In the genomic region with DNA sequence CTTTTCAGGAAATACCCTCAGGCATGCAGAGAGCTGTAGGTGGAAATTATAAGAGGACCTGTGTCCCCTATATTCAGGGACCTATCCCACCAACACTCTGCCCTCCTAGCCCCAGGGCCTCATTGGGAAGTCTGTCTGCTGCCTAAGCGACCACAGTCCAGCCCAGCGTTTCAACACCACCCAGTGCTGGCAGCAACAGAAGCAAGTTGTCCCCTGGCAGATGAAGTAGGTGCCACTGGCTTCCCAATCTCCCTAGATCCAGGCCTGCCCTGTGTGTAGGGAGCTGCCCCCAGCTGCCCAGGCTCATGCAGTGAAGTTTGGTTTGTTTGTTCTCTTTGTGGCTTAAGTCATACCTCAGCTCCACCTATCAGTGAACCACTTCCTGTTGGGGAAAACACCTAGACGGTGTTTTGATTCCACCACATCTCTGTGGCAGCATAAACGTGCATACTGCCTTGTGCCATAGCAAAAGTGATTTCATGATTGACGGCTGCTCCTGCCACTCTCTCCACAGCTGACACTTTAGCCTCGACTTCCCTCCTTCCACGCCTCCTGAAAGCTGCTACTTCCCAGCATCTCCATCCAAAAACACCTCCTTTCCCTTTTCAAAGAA, we compare ENCODE assay signal across 9 cellular contexts. TPM values are rescaled to one million over a fixed set of nuclear protein-coding genes. Genes with fewer than 3 reads are reported as not detected.
DNase-seq lines count a peak whose midpoint lies in the region; ATAC-seq and TF ChIP-seq lines count a peak whose summit lies in the region.
"Had no signal": no experiment of that assay in that cellular context is flagged by ENCODE, and none has a peak within 500 bp of the region (broad histone marks: within the 10 kb centered on the region; RNA-seq: fewer than 3 reads in every experiment).

No MANE protein-coding gene starts in this region.

- CTCF ChIA-PET in CD4-positive, alpha-beta memory T cell (lab: Charles Lee; ENCODE audit: partially characterized antibody), result interaction anchor here (0.7 to 18.0 kb wide), 6 partner anchors 13 to 120 kb away, joined by 3 to 294 read pairs (median 6); partner anchors contain the start of genes SRP9 and TMEM63A

- ATAC-seq in GM19467 (IDR thresholded peaks at IDR 0.05; ENCODE audit: unreplicated experiment) (peak; percentile 100), HG03469 (IDR thresholded peaks at IDR 0.05; ENCODE audit: unreplicated experiment) (peak; percentile 100)

- no peaks in the 10 kb centered on the region for H3K9me3 ChIP-seq in CD4-positive, alpha-beta memory T cell (ENCODE audit: control insufficient read depth in 1 of 2, low read length in 2 of 2)
- H3K9me3 ChIP-seq in right atrium auricular region, result no peaks in the 10 kb centered on the region

- peaks cover 0 to 2% (median 0%) of the 10 kb centered on the region in 8 donors for H3K9me3 Mint-ChIP-seq in CD4-positive, alpha-beta memory T cell

- H3K27ac ChIP-seq in CD4-positive, alpha-beta memory T cell (ENCODE audit: low read depth, low read length), result peak overlapping the region; percentile 72
- no peak overlapping the region for H3K27ac ChIP-seq in right atrium auricular region

- H3K4me1 ChIP-seq in CD4-positive, alpha-beta memory T cell (ENCODE audit: insufficient read depth, low read length), result peaks cover 45% of the 10 kb centered on the region
- H3K4me1 ChIP-seq in right atrium auricular region, result no peaks in the 10 kb centered on the region

- POLR2A ChIA-PET in CD4-positive, alpha-beta memory T cell (lab: Charles Lee; ENCODE audit: partially characterized antibody), result interaction anchor here (0.7 to 22.5 kb wide), 25 partner anchors 8 to 468 kb away, joined by 3 to 730 read pairs (median 7); partner anchors contain the start of genes H3-3A, LEFTY1, PYCR2 and SDE2

- TF ChIP-seq CTCF in right atrium auricular region (IDR thresholded peaks at IDR 0.05), result no peak

- peak overlapping the region in 1 of 2 donors; percentile 13 for H3K4me3 ChIP-seq in CD4-positive, alpha-beta memory T cell (ENCODE audit: low read length in 2 of 2)
- H3K4me3 ChIP-seq in right atrium auricular region, result no peak overlapping the region

- no peaks in the 10 kb centered on the region for H3K36me3 Mint-ChIP-seq in CD4-positive, alpha-beta memory T cell

- H3K4me3 Mint-ChIP-seq in CD4-positive, alpha-beta memory T cell, result peak overlapping the region; percentile 72 to 92 (median 82)

- intact Hi-C loops in CD4-positive, alpha-beta memory T cell (cut with micrococcal nuclease), result loop anchor here (1.0 kb wide), 5 partner anchors 14 to 119 kb away; partner anchors contain the start of genes PYCR2 and TMEM63A

- peaks cover 34 to 65% (median 46%) of the 10 kb centered on the region in 4 donors for H3K4me1 Mint-ChIP-seq in CD4-positive, alpha-beta memory T cell

- H3K27me3 ChIP-seq in CD4-positive, alpha-beta memory T cell (ENCODE audit: insufficient read depth, low read length), result no peaks in the 10 kb centered on the region
- H3K27me3 ChIP-seq in right atrium auricular region, result no peaks in the 10 kb centered on the region

- no peaks in the 10 kb centered on the region for H3K36me3 ChIP-seq in CD4-positive, alpha-beta memory T cell (ENCODE audit: insufficient read depth, low read length)
- H3K36me3 ChIP-seq in right atrium auricular region, result no peaks in the 10 kb centered on the region

- H3K27me3 Mint-ChIP-seq in CD4-positive, alpha-beta memory T cell, result no peaks in the 10 kb centered on the region

- H3K27ac Mint-ChIP-seq in CD4-positive, alpha-beta memory T cell, result peak overlapping the region; percentile 94 to 99 (median 98)

- peak; percentile 87 to 92 (median 88) for DNase-seq in CD4-positive, alpha-beta memory T cell
- peak; percentile 27 for DNase-seq in UCSD-AML1 (lab: John Stamatoyannopoulos, UW; ENCODE audit: unreplicated experiment)
- DNase-seq in dermis blood vessel endothelial cell, result peak; percentile 30
- peak; percentile 77 for DNase-seq in stimulated activated CD4-positive, alpha-beta T cell treated with anti-CD3 and anti-CD28 coated beads, Interleukin-4, amount 100 ng/mL, for 24 hours
- DNase-seq in COLO829 (ENCODE audit: low spot score), result no peak
- no peak for DNase-seq in right atrium auricular region (ENCODE audit: low spot score)

RNA-seq across cellular contexts. Expression of gene LEFTY1, which starts 8.1 kb away (rescaled TPM):
- total RNA-seq in CD4-positive, alpha-beta memory T cell, result under 1 TPM; 0.55 to 0.75 TPM
- not detected for polyA plus RNA-seq in CD4-positive, alpha-beta memory T cell
- total RNA-seq in dermis blood vessel endothelial cell (0.19 TPM in 1 of 2 replicates, not detected in the other), right atrium auricular region (under 1 TPM in 1 of 2 donors, not detected in 1; 0.35 TPM)
- total RNA-seq: glomerular endothelial cell had no signal

RNA-seq across cellular contexts. Expression of gene TMEM63A, which starts 14.9 kb away (rescaled TPM):
- total RNA-seq in CD4-positive, alpha-beta memory T cell, result 100 to 1,000 TPM; 476 to 507 TPM
- polyA plus RNA-seq in CD4-positive, alpha-beta memory T cell, result 10 to 100 TPM; 46.2 to 79.5 TPM
- 12.4 and 15.0 TPM in 2 replicates for total RNA-seq in dermis blood vessel endothelial cell
- total RNA-seq in right atrium auricular region, result 10 to 100 TPM; 16.0 to 19.0 TPM

RNA-seq across cellular contexts. Expression of gene PYCR2, which starts 27.0 kb away (rescaled TPM):
- total RNA-seq in CD4-positive, alpha-beta memory T cell, result 100 to 1,000 TPM; 102 to 116 TPM
- polyA plus RNA-seq in CD4-positive, alpha-beta memory T cell, result 10 to 100 TPM; 73.6 to 86.6 TPM
- total RNA-seq in dermis blood vessel endothelial cell (35.7 and 41.1 TPM in 2 replicates), right atrium auricular region (10 to 100 TPM; 50.3 to 57.3 TPM)

RNA-seq across cellular contexts. Expression of gene LEFTY2, which starts 44.0 kb away (rescaled TPM):
- not detected for total RNA-seq in CD4-positive, alpha-beta memory T cell
- not detected for polyA plus RNA-seq in CD4-positive, alpha-beta memory T cell
- total RNA-seq in dermis blood vessel endothelial cell (under 0.01 TPM in 1 of 2 replicates, not detected in the other), right atrium auricular region (under 1 TPM; 0.70 to 0.90 TPM)
- total RNA-seq: glomerular endothelial cell had no signal

Comparison
In these comparisons a context has a peak if more than half of its experiments do, and no peak if none do; other contexts are left out.
1. DNase-seq: peak in CD4-positive, alpha-beta memory T cell (5 of 5), UCSD-AML1 (single experiment), dermis blood vessel endothelial cell (single experiment) and stimulated activated CD4-positive, alpha-beta T cell treated with anti-CD3 and anti-CD28 coated beads, Interleukin-4, amount 100 ng/mL, for 24 hours (single experiment); none in COLO829 (single experiment) and right atrium auricular region (single experiment).
2. RNA of gene TMEM63A, which starts 14.9 kb away (total RNA-seq): 476 to 507 TPM in CD4-positive, alpha-beta memory T cell; 16.0 to 19.0 TPM in right atrium auricular region and 12.4 to 15.0 TPM in dermis blood vessel endothelial cell; every median in the first group is over 10 times any median in the second.